Comparison of ENCODE assay signal across 1 cellular context in the genomic region with DNA sequence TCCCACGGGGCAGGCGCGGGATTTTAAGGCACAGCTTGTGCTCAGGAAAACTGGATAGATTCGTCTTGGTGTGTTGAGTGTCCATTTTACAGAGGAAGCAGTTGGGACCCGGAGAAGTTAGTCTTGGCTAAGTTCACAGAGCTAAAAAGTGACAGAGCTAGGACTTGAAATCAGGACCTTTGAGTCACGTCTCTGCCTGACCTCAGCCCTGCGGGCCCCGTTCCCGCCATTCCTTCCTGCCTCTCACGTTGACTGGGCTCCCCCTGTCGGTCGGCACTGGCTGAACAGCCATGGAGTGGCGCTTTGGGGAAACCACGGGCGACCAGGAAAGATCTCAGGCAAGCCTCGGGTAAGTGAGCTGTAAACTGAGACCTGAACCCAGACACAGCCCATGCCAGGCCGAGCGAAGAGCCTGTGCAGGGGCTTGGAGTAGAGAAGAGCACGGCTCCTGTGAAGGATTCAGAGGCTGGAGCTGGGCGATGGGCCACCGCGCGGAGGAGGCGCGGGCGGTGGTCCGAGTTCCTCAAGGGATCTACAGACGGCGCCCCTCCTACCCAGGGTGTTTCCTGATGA.
TF ChIP-seq lines count a peak whose summit lies in the region.

No MANE protein-coding gene starts in this region.

TF ChIP-seq in HepG2, 621 proteins besides CTCF, POLR2A, EP300 and RAD21 (continued from another document and continues in another):
- TF ChIP-seq, protein P1, sequence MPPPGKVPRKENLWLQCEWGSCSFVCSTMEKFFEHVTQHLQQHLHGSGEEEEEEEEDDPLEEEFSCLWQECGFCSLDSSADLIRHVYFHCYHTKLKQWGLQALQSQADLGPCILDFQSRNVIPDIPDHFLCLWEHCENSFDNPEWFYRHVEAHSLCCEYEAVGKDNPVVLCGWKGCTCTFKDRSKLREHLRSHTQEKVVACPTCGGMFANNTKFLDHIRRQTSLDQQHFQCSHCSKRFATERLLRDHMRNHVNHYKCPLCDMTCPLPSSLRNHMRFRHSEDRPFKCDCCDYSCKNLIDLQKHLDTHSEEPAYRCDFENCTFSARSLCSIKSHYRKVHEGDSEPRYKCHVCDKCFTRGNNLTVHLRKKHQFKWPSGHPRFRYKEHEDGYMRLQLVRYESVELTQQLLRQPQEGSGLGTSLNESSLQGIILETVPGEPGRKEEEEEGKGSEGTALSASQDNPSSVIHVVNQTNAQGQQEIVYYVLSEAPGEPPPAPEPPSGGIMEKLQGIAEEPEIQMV (CRISPR knock-in tag; IDR thresholded peaks at IDR 0.05; ENCODE audit: low read depth), result no peak
- TF ChIP-seq HNRNPL (IDR thresholded peaks at IDR 0.05; ENCODE audit: low read depth, low read length) (no peak), IKZF1 (IDR thresholded peaks at IDR 0.05) (no peak), ZNF510 (CRISPR knock-in tag; IDR thresholded peaks at IDR 0.05; ENCODE audit: low read depth) (no peak), PRMT3 (CRISPR knock-in tag; IDR thresholded peaks at IDR 0.05; ENCODE audit: borderline replicate concordance, low read depth) (no peak), POLR2AphosphoS2 (IDR thresholded peaks at IDR 0.05; ENCODE audit: low read depth, low read length) (no peak), ZNF10 (CRISPR knock-in tag; IDR thresholded peaks at IDR 0.05; ENCODE audit: borderline replicate concordance, low read depth) (no peak), YEATS4 (CRISPR knock-in tag; IDR thresholded peaks at IDR 0.05; ENCODE audit: borderline replicate concordance) (no peak), ZNF414 (CRISPR knock-in tag; IDR thresholded peaks at IDR 0.05) (no peak), FOXA3 (CRISPR knock-in tag; IDR thresholded peaks at IDR 0.05) (no peak), PHF20 (CRISPR knock-in tag; IDR thresholded peaks at IDR 0.05) (peak; percentile 23; the same call in 1 of the 2 replicates), ZFAT (CRISPR knock-in tag; conservative IDR thresholded peaks at IDR 0.05) (no peak), THAP9 (CRISPR knock-in tag; IDR thresholded peaks at IDR 0.05; ENCODE audit: borderline replicate concordance) (no peak), ZNF552 (CRISPR knock-in tag; IDR thresholded peaks at IDR 0.05; ENCODE audit: borderline replicate concordance) (no peak), FOXP1 (IDR thresholded peaks at IDR 0.05) (no peak), FOXP1 (CRISPR knock-in tag; IDR thresholded peaks at IDR 0.05) (no peak), GZF1 (CRISPR knock-in tag; IDR thresholded peaks at IDR 0.05) (no peak), SKI (IDR thresholded peaks at IDR 0.05; ENCODE audit: partially characterized antibody) (no peak), ZFP37 (CRISPR knock-in tag; IDR thresholded peaks at IDR 0.05; ENCODE audit: borderline replicate concordance) (no peak), DNMT1 (CRISPR knock-in tag; IDR thresholded peaks at IDR 0.05) (no peak), KAT8 (CRISPR knock-in tag; IDR thresholded peaks at IDR 0.05) (0 out of 2 replicates have a peak, but pooled peaks have one; percentile 28), E2F2 (CRISPR knock-in tag; IDR thresholded peaks at IDR 0.05; ENCODE audit: borderline replicate concordance) (no peak; the same call in 1 of the 2 replicates), ZNF275 (CRISPR knock-in tag; IDR thresholded peaks at IDR 0.05; ENCODE audit: borderline replicate concordance) (no peak), ISL2 (CRISPR knock-in tag; IDR thresholded peaks at IDR 0.05) (no peak), CENPT (CRISPR knock-in tag; IDR thresholded peaks at IDR 0.05; ENCODE audit: low read depth) (no peak), HIVEP1 (CRISPR knock-in tag; IDR thresholded peaks at IDR 0.05) (no peak), ZNF878 (CRISPR knock-in tag; IDR thresholded peaks at IDR 0.05) (no peak), PHF8 (CRISPR knock-in tag; IDR thresholded peaks at IDR 0.05) (peak; percentile 30; the same call in 1 of the 2 replicates), YEATS2 (CRISPR knock-in tag; IDR thresholded peaks at IDR 0.05; ENCODE audit: borderline replicate concordance) (no peak), EEA1 (CRISPR knock-in tag; IDR thresholded peaks at IDR 0.05; ENCODE audit: borderline replicate concordance) (no peak), MIER3 (CRISPR knock-in tag; IDR thresholded peaks at IDR 0.05; ENCODE audit: borderline replicate concordance) (peak; percentile 63; the same call in 1 of the 2 replicates), ZNF225 (CRISPR knock-in tag; IDR thresholded peaks at IDR 0.05) (0 out of 2 replicates have a peak, but pooled peaks have one; percentile 47), ZBTB38 (CRISPR knock-in tag; IDR thresholded peaks at IDR 0.05) (peak; percentile 95), MYPOP (CRISPR knock-in tag; IDR thresholded peaks at IDR 0.05) (peak; percentile 4; the same call in 1 of the 2 replicates), ZNF577 (CRISPR knock-in tag; IDR thresholded peaks at IDR 0.05; ENCODE audit: borderline replicate concordance, low read depth) (no peak), ZNF432 (CRISPR knock-in tag; IDR thresholded peaks at IDR 0.05; ENCODE audit: borderline replicate concordance) (no peak), MED1 (CRISPR knock-in tag; IDR thresholded peaks at IDR 0.05) (0 out of 2 replicates have a peak, but pooled peaks have one; percentile 16), SUZ12 (IDR thresholded peaks at IDR 0.05; ENCODE audit: low read depth, low read length) (no peak)
- TF ChIP-seq, protein P2, sequence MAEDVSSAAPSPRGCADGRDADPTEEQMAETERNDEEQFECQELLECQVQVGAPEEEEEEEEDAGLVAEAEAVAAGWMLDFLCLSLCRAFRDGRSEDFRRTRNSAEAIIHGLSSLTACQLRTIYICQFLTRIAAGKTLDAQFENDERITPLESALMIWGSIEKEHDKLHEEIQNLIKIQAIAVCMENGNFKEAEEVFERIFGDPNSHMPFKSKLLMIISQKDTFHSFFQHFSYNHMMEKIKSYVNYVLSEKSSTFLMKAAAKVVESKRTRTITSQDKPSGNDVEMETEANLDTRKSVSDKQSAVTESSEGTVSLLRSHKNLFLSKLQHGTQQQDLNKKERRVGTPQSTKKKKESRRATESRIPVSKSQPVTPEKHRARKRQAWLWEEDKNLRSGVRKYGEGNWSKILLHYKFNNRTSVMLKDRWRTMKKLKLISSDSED (CRISPR knock-in tag; IDR thresholded peaks at IDR 0.05), result no peak
- TF ChIP-seq, protein P3, sequence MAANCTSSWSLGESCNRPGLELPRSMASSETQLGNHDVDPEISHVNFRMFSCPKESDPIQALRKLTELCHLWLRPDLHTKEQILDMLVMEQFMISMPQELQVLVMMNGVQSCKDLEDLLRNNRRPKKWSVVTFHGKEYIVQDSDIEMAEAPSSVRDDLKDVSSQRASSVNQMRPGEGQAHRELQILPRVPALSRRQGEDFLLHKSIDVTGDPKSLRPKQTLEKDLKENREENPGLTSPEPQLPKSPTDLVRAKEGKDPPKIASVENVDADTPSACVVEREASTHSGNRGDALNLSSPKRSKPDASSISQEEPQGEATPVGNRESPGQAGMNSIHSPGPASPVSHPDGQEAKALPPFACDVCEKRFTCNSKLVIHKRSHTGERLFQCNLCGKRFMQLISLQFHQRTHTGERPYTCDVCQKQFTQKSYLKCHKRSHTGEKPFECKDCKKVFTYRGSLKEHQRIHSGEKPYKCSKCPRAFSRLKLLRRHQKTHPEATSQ (CRISPR knock-in tag; IDR thresholded peaks at IDR 0.05; ENCODE audit: borderline replicate concordance), result no peak
- TF ChIP-seq, protein P4, sequence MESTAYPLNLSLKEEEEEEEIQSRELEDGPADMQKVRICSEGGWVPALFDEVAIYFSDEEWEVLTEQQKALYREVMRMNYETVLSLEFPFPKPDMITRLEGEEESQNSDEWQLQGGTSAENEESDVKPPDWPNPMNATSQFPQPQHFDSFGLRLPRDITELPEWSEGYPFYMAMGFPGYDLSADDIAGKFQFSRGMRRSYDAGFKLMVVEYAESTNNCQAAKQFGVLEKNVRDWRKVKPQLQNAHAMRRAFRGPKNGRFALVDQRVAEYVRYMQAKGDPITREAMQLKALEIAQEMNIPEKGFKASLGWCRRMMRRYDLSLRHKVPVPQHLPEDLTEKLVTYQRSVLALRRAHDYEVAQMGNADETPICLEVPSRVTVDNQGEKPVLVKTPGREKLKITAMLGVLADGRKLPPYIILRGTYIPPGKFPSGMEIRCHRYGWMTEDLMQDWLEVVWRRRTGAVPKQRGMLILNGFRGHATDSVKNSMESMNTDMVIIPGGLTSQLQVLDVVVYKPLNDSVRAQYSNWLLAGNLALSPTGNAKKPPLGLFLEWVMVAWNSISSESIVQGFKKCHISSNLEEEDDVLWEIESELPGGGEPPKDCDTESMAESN (CRISPR knock-in tag; conservative IDR thresholded peaks at IDR 0.05), result no peak
- TF ChIP-seq, protein P5, sequence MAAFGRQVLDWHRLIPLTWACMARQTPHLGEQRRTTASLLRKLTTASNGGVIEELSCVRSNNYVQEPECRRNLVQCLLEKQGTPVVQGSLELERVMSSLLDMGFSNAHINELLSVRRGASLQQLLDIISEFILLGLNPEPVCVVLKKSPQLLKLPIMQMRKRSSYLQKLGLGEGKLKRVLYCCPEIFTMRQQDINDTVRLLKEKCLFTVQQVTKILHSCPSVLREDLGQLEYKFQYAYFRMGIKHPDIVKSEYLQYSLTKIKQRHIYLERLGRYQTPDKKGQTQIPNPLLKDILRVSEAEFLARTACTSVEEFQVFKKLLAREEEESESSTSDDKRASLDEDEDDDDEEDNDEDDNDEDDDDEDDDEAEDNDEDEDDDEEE (CRISPR knock-in tag; IDR thresholded peaks at IDR 0.05), result no peak
- TF ChIP-seq, protein P6, sequence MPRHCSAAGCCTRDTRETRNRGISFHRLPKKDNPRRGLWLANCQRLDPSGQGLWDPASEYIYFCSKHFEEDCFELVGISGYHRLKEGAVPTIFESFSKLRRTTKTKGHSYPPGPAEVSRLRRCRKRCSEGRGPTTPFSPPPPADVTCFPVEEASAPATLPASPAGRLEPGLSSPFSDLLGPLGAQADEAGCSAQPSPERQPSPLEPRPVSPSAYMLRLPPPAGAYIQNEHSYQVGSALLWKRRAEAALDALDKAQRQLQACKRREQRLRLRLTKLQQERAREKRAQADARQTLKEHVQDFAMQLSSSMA (CRISPR knock-in tag; IDR thresholded peaks at IDR 0.05), result no peak
